20 cellular contexts compared by ENCODE assay signal in the genomic region with DNA sequence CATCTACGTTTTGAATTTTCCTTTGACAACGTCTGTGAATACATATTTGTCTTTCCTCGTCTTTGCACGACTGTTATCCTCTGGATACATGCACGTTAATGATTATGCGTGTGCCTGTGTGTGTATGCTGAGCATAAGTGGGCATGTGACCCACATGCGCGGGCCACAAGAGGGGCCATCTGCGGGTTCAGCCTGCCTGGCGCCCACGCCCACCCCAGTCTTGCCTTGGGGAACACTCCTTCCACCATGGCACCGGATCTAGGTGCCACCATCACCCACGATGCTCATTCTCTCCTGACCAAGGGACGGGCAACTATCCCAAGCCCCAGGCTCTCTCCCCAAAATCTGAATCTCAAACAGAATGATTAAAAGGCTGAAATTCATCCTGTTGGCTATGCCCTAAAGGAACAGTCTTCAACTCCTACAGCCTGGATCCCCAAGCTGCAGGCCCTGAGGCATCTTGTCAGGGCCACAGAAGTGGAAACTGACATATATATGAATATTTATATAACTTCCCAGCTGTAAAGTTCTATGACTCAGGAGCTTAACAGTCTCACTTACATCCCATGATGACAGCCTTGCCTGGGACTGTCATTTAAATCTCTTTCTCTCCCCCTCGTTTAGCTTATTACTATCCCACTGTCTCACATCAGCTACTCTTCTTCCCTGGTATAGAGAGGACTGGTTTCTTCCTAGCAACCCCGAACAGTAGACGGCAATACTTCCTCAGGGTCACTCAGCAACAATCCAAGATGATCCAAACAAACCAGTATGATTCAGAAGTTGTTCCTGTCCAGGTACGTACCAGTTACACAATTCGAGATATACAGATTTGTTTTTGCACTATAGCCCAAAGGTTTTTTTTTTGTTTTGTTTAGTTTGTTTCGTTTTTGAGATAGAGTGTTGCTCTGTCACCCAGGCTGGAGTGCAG. TPM values are rescaled to one million over a fixed set of nuclear protein-coding genes. Genes with fewer than 3 reads are reported as not detected.
DNase-seq lines count a peak whose midpoint lies in the region; ATAC-seq and TF ChIP-seq lines count a peak whose summit lies in the region.
"Had no signal": no experiment of that assay in that cellular context is flagged by ENCODE, and none has a peak within 500 bp of the region (broad histone marks: within the 10 kb centered on the region; RNA-seq: fewer than 3 reads in every experiment).

No MANE protein-coding gene starts in this region.

- peaks cover 18% of the 10 kb centered on the region for H4K20me1 ChIP-seq in SK-N-SH (ENCODE audit: insufficient read depth)

- H3K4me2 ChIP-seq in SK-N-SH = no peak overlapping the region

- DNase-seq in SK-N-SH (no peak), lung (ENCODE audit: low spot score) (no peak), superior temporal gyrus (ENCODE audit: extremely low spot score) (peak; percentile 53), MG63 (no peak)
- DNase-seq: activated T-cell treated with anti-CD3 and anti-CD28 coated beads, Interleukin-2, amount 50 U/mL, for 72 hours; BE2C; Caco-2; erythroblast; GOT3; Kasumi-1; NCI-H1417; NCI-H69; stimulated activated CD4-positive, alpha-beta T cell treated with anti-CD3 and anti-CD28 coated beads, Interleukin-2, amount 100 ng/mL, for 24 hours had no signal

- H3K9ac ChIP-seq in SK-N-SH = no peak overlapping the region

- ATAC-seq in SK-N-SH treated with all-trans-retinoic acid at 6 μM for 48 hours (peak; percentile 27; the same call in 2 of the 3 replicates), lung (ENCODE audit: insufficient read depth, low FRiP score) (peak; percentile 54), GM19328 (IDR thresholded peaks at IDR 0.05; ENCODE audit: unreplicated experiment) (no peak), GM18519 (IDR thresholded peaks at IDR 0.05; ENCODE audit: low FRiP score, unreplicated experiment) (no peak)
- ATAC-seq: activated CD4-positive, CD25-positive, alpha-beta regulatory T cell treated with anti-CD3 and anti-CD28 coated beads, Interleukin-2, amount 50 U/mL, for 24 hours; activated T-cell treated with anti-CD3 and anti-CD28 coated beads, Interleukin-2, amount 50 U/mL, for 72 hours had no signal

- no peak for TF ChIP-seq EP300 in SK-N-SH (IDR thresholded peaks at IDR 0.05; ENCODE audit: borderline replicate concordance in 1 of 2, low read depth in 1 of 2, low read length in 1 of 2)

- H3K27me3 ChIP-seq in SK-N-SH (ENCODE audit: insufficient read depth) (no peaks in the 10 kb centered on the region), lung (ENCODE audit: control insufficient read depth, insufficient read depth) (no peaks in the 10 kb centered on the region), MG63 (no peaks in the 10 kb centered on the region)
- H3K27me3 ChIP-seq: BE2C had no signal

- TF ChIP-seq RAD21 in SK-N-SH (IDR thresholded peaks at IDR 0.05; ENCODE audit: low read length) = no peak

- no peak overlapping the region for H2AFZ ChIP-seq in SK-N-SH (ENCODE audit: low read depth)

- H3K27ac ChIP-seq in SK-N-SH (ENCODE audit: low read depth in 2 of 2, low read length in 1 of 2) (no peak overlapping the region), cingulate gyrus (ENCODE audit: low read depth, low read length) (peak overlapping the region; percentile 63), lung (ENCODE audit: low read depth in 1 of 2, low read length in 1 of 2) (peak overlapping the region in 1 of 2 donors; percentile 17)
- H3K27ac ChIP-seq: 22Rv1, SK-N-MC had no signal

- H3K4me1 ChIP-seq in SK-N-SH (ENCODE audit: control insufficient read depth in 1 of 2, insufficient read depth in 2 of 2, low read depth in 1 of 2, low read length in 1 of 2) (peaks cover 0 to 13% of the 10 kb centered on the region in 2 experiments; a peak in 1 of 4 replicates), lung (ENCODE audit: control insufficient read depth in 2 of 2, insufficient read depth in 2 of 2, low read length in 2 of 2) (peaks cover 0 to 18% of the 10 kb centered on the region in 2 donors)
- H3K4me1 ChIP-seq: BE2C, Caco-2 had no signal

- no peaks in the 10 kb centered on the region for H3K36me3 ChIP-seq in SK-N-SH (replicated peaks in 1 of 2; ENCODE audit: control insufficient read depth in 1 of 2, insufficient read depth in 2 of 2, low read length in 1 of 2)
- no peaks in the 10 kb centered on the region for H3K36me3 ChIP-seq in lung (ENCODE audit: control insufficient read depth in 2 of 2, insufficient read depth in 2 of 2, low read length in 2 of 2)
- no peaks in the 10 kb centered on the region for H3K36me3 ChIP-seq in MG63
- H3K36me3 ChIP-seq: BE2C had no signal

- H3K9me2 ChIP-seq in SK-N-SH = no peaks in the 10 kb centered on the region; the same call in 1 of the 2 replicates

- CTCF ChIA-PET in SK-N-SH (lab: Yijun Ruan, JAX) = interaction anchor here (0.6 to 1.5 kb wide), 2 partner anchors 72 kb away, joined by 3 to 5 read pairs; no protein-coding TSS in a partner anchor

- no peak for TF ChIP-seq CTCF in SK-N-SH (IDR thresholded peaks at IDR 0.05)
- TF ChIP-seq CTCF in lung (IDR thresholded peaks at IDR 0.05; ENCODE audit: control extremely low read depth, extremely low read depth) = no peak

- H3F3A ChIP-seq in SK-N-SH (replicated peaks; ENCODE audit: insufficient read depth) = no peaks in the 10 kb centered on the region

- peaks cover 25% of the 10 kb centered on the region; the same call in 1 of the 2 replicates for H3K79me2 ChIP-seq in SK-N-SH (ENCODE audit: insufficient read depth)

- H3K9me3 ChIP-seq in SK-N-SH (no peaks in the 10 kb centered on the region), lung (ENCODE audit: control insufficient read depth in 2 of 2, insufficient read depth in 1 of 2, low read length in 1 of 2) (peaks cover 0 to 4% of the 10 kb centered on the region in 2 donors), MG63 (no peaks in the 10 kb centered on the region)
- H3K9me3 ChIP-seq: BE2C, Caco-2 had no signal

- POLR2A ChIA-PET in SK-N-SH (lab: Yijun Ruan, JAX) = no interaction called here

- H3K4me3 ChIP-seq in SK-N-SH (ENCODE audit: low read depth in 2 of 2, low read length in 1 of 2) (no peak overlapping the region), lung (no peak overlapping the region), MG63 (no peak overlapping the region)
- H3K4me3 ChIP-seq: SK-N-MC had no signal

- WGBS in SK-N-SH (ENCODE audit: low lambda C conversion rate) = 92% methylated on average over 20 of the region's 20 CpGs
- 81 to 87% methylated on average over 20 of the region's 20 CpGs for WGBS in lung, 2 donors

TF ChIP-seq in SK-N-SH treated with all-trans-retinoic acid at 6 μM for 48 hours, 23 proteins besides CTCF, POLR2A, EP300 and RAD21 (continues in another document):
- TF ChIP-seq ZNF70 (CRISPR knock-in tag; IDR thresholded peaks at IDR 0.05) (no peak), PATZ1 (CRISPR knock-in tag; IDR thresholded peaks at IDR 0.05; ENCODE audit: borderline replicate concordance) (no peak)

TF ChIP-seq in SK-N-SH, 30 proteins besides CTCF, POLR2A, EP300 and RAD21 (continues in another document):
- TF ChIP-seq CHD2 (IDR thresholded peaks at IDR 0.05; ENCODE audit: low read length, partially characterized antibody) = no peak
- no peak for TF ChIP-seq MEF2A (IDR thresholded peaks at IDR 0.05; ENCODE audit: borderline replicate concordance, low read depth)
- no peak for TF ChIP-seq JUND (IDR thresholded peaks at IDR 0.05)
- TF ChIP-seq, protein P1, sequence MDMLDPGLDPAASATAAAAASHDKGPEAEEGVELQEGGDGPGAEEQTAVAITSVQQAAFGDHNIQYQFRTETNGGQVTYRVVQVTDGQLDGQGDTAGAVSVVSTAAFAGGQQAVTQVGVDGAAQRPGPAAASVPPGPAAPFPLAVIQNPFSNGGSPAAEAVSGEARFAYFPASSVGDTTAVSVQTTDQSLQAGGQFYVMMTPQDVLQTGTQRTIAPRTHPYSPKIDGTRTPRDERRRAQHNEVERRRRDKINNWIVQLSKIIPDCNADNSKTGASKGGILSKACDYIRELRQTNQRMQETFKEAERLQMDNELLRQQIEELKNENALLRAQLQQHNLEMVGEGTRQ (IDR thresholded peaks at IDR 0.05; ENCODE audit: borderline replicate concordance, low read depth, low read length) = no peak
- no peak for TF ChIP-seq TCF12 (IDR thresholded peaks at IDR 0.05)
- TF ChIP-seq, protein P2, sequence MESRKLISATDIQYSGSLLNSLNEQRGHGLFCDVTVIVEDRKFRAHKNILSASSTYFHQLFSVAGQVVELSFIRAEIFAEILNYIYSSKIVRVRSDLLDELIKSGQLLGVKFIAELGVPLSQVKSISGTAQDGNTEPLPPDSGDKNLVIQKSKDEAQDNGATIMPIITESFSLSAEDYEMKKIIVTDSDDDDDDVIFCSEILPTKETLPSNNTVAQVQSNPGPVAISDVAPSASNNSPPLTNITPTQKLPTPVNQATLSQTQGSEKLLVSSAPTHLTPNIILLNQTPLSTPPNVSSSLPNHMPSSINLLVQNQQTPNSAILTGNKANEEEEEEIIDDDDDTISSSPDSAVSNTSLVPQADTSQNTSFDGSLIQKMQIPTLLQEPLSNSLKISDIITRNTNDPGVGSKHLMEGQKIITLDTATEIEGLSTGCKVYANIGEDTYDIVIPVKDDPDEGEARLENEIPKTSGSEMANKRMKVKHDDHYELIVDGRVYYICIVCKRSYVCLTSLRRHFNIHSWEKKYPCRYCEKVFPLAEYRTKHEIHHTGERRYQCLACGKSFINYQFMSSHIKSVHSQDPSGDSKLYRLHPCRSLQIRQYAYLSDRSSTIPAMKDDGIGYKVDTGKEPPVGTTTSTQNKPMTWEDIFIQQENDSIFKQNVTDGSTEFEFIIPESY (IDR thresholded peaks at IDR 0.05; ENCODE audit: borderline replicate concordance, low read depth) = no peak
- TF ChIP-seq, protein P3, sequence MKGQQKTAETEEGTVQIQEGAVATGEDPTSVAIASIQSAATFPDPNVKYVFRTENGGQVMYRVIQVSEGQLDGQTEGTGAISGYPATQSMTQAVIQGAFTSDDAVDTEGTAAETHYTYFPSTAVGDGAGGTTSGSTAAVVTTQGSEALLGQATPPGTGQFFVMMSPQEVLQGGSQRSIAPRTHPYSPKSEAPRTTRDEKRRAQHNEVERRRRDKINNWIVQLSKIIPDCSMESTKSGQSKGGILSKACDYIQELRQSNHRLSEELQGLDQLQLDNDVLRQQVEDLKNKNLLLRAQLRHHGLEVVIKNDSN (IDR thresholded peaks at IDR 0.05; ENCODE audit: borderline replicate concordance, low read depth) = no peak
- TF ChIP-seq SIN3A (IDR thresholded peaks at IDR 0.05; ENCODE audit: borderline replicate concordance, low read depth, low read length) = no peak
- TF ChIP-seq FOXJ3 (CRISPR knock-in tag; IDR thresholded peaks at IDR 0.05) = no peak
- no peak for TF ChIP-seq MXI1 (IDR thresholded peaks at IDR 0.05; ENCODE audit: low read depth, low read length)

RNA-seq across cellular contexts. Expression of gene KIAA1549, which starts 22.9 kb away (rescaled TPM):
- polyA plus RNA-seq in SK-N-SH (2012; rRNA removed) (3.0 and 3.6 TPM in 2 replicates), lung (1 to 10 TPM in 1 of 2 donors, under 1 TPM in 1; 0.83 to 1.7 TPM)
- polyA plus RNA-seq in SK-N-SH (2012; cell fraction: cytosol; rRNA removed) = 3.3 and 4.1 TPM in 2 replicates
- polyA plus RNA-seq in SK-N-SH (2012; cell fraction: nucleus; rRNA removed) = 5.3 and 5.7 TPM in 2 replicates
- 1 to 10 TPM; 5.5 to 5.8 TPM for total RNA-seq in lung
- 0.57 and 1.1 TPM in 2 replicates for total RNA-seq in MG63 (2014; rRNA removed; shearing (Covaris generic); ENCODE audit: low replicate concordance)

Comparison
In these comparisons a context has a peak if more than half of its experiments do, and no peak if none do; other contexts are left out.
1. ATAC-seq: peak in SK-N-SH treated with all-trans-retinoic acid at 6 μM for 48 hours (single experiment) and lung (single experiment); none in GM19328 (single experiment) and GM18519 (single experiment).